ENCODE assay signal across 33 cellular contexts in the genomic region with DNA sequence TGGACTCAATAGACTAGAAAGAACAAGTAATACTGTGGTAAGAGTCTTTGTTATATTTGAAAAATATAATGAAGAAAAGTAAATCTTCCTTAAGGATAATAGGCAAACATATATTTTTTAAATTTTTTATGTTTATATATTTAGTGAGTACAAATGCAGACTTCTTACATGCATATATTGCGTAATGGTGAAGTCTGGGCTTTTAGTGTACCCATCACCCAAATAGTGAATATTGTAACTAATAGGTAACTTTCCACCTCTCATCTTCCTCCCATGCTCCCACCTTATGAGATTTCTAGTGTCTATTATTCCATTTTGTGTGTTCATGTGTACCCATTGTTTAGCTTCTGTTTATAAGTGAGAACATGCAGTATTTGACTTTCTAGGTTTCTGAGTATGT.
"Had no signal": no experiment of that assay in that cellular context is flagged by ENCODE, and none has a peak within 500 bp of the region (broad histone marks: within the 10 kb centered on the region; RNA-seq: fewer than 3 reads in every experiment).

No MANE protein-coding gene starts in this region.

- ATAC-seq: activated naive CD4-positive, alpha-beta T cell treated with anti-CD3 and anti-CD28 coated beads, Interleukin-2, amount 50 U/mL, for 72 hours; activated naive CD8-positive, alpha-beta T cell treated with anti-CD3 and anti-CD28 coated beads, Interleukin-2, amount 50 U/mL, for 24 hours; activated T-cell treated with anti-CD3 and anti-CD28 coated beads, Interleukin-2, amount 50 U/mL, for 4 hours; activated T-cell treated with anti-CD3 and anti-CD28 coated beads, Interleukin-2, amount 50 U/mL, for 72 hours; activated T-helper 17 cell treated with anti-CD3 and anti-CD28 coated beads, Interleukin-2, amount 50 U/mL, for 72 hours; body of pancreas had no signal

- DNase-seq: activated effector memory CD4-positive, alpha-beta T cell treated with anti-CD3 and anti-CD28 coated beads, Interleukin-2, amount 50 U/mL, for 16 hours; activated effector memory CD4-positive, alpha-beta T cell treated with Interleukin-2 at 50 U/mL for 16 hours; activated gamma-delta T cell; activated gamma-delta T cell treated with Interleukin-2 at 50 U/mL for 16 hours; activated naive CD4-positive, alpha-beta T cell; activated naive CD4-positive, alpha-beta T cell treated with anti-CD3 and anti-CD28 coated beads for 36 hours; activated naive CD4-positive, alpha-beta T cell treated with anti-CD3 and anti-CD28 coated beads, Interleukin-2, amount 10 ng/mL, durations not matched to agents 7 days and 5 days; activated naive CD4-positive, alpha-beta T cell treated with anti-CD3 and anti-CD28 coated beads, Interleukin-2, amount 50 U/mL, for 16 hours; activated naive CD4-positive, alpha-beta T cell treated with Interleukin-2 at 50 U/mL for 16 hours; activated naive CD8-positive, alpha-beta T cell treated with anti-CD3 and anti-CD28 coated beads for 36 hours; activated naive CD8-positive, alpha-beta T cell treated with anti-CD3 and anti-CD28 coated beads, Interleukin-2, amount 10 ng/mL, durations not matched to agents 7 days and 5 days; activated naive CD8-positive, alpha-beta T cell treated with anti-CD3 and anti-CD28 coated beads, Interleukin-2, amount 50 U/mL, for 24 hours; activated T-cell treated with anti-CD3 and anti-CD28 coated beads, Interleukin-2, amount 50 U/mL, for 24 hours; activated T-cell treated with anti-CD3 and anti-CD28 coated beads, Interleukin-2, amount 50 U/mL, for 4 hours; activated T-cell treated with anti-CD3 and anti-CD28 coated beads, Interleukin-2, amount 50 U/mL, for 48 hours; activated T-cell treated with anti-CD3 and anti-CD28 coated beads, Interleukin-2, amount 50 U/mL, for 72 hours; adrenal gland; amniotic stem cell; amygdala; anterior cingulate cortex; aorta; body of pancreas; brain microvascular endothelial cell; caudate nucleus; central memory CD4-positive, alpha-beta T cell; cerebellar nuclear complex had no signal

- H3K9me3 ChIP-seq: adrenal gland, ascending aorta, body of pancreas had no signal

- FAIRE-seq: astrocyte, bronchial epithelial cell had no signal

- H3K4me3 ChIP-seq: adrenal gland, ascending aorta, body of pancreas, breast epithelium, cardiac muscle cell had no signal

- H3K27me3 ChIP-seq: adrenal gland, ascending aorta, body of pancreas, brain microvascular endothelial cell, breast epithelium, cardiac muscle cell had no signal

- H3K4me1 ChIP-seq: adrenal gland, ascending aorta, body of pancreas, breast epithelium had no signal

- H3K36me3 ChIP-seq: adrenal gland, ascending aorta, brain microvascular endothelial cell, breast epithelium, cardiac muscle cell had no signal

- H3K27ac ChIP-seq: adrenal gland, ascending aorta, body of pancreas, brain microvascular endothelial cell, breast epithelium, cardiac muscle cell had no signal
